ENCODE assay signal across 19 cellular contexts in the genomic region with DNA sequence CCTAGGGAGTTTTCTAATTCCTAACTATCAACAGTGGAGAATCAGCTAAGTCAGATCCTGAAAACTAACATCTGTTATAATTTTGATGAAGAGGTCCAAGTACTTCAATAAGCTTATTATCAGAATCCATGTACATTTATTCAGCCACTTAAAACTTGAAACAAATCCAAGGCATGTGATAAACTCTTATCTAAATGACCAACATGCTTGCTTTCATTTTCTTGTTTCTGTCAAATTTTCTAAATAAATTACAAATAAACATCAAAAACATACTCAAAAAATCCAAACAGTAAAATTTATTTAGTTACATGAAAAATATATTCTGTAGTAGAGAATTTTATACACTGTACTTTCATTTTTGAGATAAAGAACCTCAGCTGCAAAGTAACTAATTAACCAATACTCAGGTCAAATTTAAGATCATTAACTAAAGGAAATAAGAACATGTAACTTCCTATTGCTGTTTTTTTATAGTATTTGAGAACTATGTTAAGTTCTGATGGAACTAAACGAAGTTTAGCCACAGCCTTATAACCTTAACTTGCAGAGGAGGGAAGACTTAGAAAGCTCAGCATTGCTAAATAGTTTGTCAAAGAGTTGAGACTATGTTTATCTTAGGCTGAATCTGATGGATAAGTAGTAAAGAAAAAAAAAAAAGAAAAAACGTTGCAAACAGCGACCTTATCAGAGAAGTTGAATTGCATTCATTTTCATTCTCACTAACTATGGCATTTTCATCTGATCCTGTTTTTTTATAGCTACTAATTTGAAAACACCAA.
DNase-seq lines count a peak whose midpoint lies in the region; ATAC-seq lines count a peak whose summit lies in the region.
"Had no signal": no experiment of that assay in that cellular context is flagged by ENCODE, and none has a peak within 500 bp of the region (broad histone marks: within the 10 kb centered on the region; RNA-seq: fewer than 3 reads in every experiment).

No MANE protein-coding gene starts in this region.

- peak; percentile 61 for ATAC-seq in HG03354 (IDR thresholded peaks at IDR 0.05; ENCODE audit: poor library complexity, severe bottlenecking, unreplicated experiment)
- no peak for ATAC-seq in GM21529 (IDR thresholded peaks at IDR 0.05; ENCODE audit: unreplicated experiment)
- ATAC-seq in GM21526 (IDR thresholded peaks at IDR 0.05; ENCODE audit: low FRiP score, unreplicated experiment) = no peak
- ATAC-seq: CD8-positive, alpha-beta T cell; gastrocnemius medialis; Panc1 had no signal

- no peaks in the 10 kb centered on the region for H3K27me3 ChIP-seq in ACC112 (ENCODE audit: insufficient read depth, low read length)
- H3K27me3 ChIP-seq: gastrocnemius medialis had no signal

- H2AFZ ChIP-seq in ACC112 (ENCODE audit: low read length, unreplicated experiment) = no peak overlapping the region

- H3K36me3 ChIP-seq in ACC112 (ENCODE audit: insufficient read depth, low read length) = 0 out of 2 replicates have a peak, but pooled peaks cover 2% of the 10 kb centered on the region

- H3K4me1 ChIP-seq in ACC112 (ENCODE audit: control insufficient read depth, insufficient read depth, low read length, unreplicated experiment) = no peaks in the 10 kb centered on the region
- H3K4me1 ChIP-seq: gastrocnemius medialis had no signal

- DNase-seq in amniotic epithelial cell (ENCODE audit: low read depth) = peak; percentile 17
- DNase-seq in kidney tubule cell (ENCODE audit: low spot score) = peak; percentile 25
- no peak for DNase-seq in NCI-H345 (lab: John Stamatoyannopoulos, UW)
- no peak for DNase-seq in AG08395 (ENCODE audit: low spot score)
- DNase-seq: activated naive CD4-positive, alpha-beta T cell treated with Interleukin-2 at 50 U/mL for 16 hours; aorta; CD8-positive, alpha-beta T cell; gastrocnemius medialis; HCEC 1CT; KG1; NCI-H1048; NCI-H2107; stimulated activated CD4-positive, alpha-beta T cell treated with anti-CD3 and anti-CD28 coated beads, Interleukin-2, amount 100 ng/mL, for 48 hours had no signal

- no peak overlapping the region for H3K27ac ChIP-seq in ACC112 (ENCODE audit: low read depth, low read length)
- H3K27ac ChIP-seq: gastrocnemius medialis had no signal

- peak overlapping the region; percentile 30; the same call in 1 of the 2 replicates for H3K4me3 ChIP-seq in ACC112 (ENCODE audit: low read depth, low read length)
- H3K4me3 ChIP-seq: gastrocnemius medialis, lung had no signal

- H3K79me2 ChIP-seq in ACC112 (ENCODE audit: control insufficient read depth, insufficient read depth, low read length, unreplicated experiment) = no peaks in the 10 kb centered on the region

Comparison
In these comparisons a context has a peak if more than half of its experiments do, and no peak if none do; other contexts are left out.
1. DNase-seq: peak in amniotic epithelial cell (single experiment) and kidney tubule cell (single experiment); none in NCI-H345 (single experiment) and AG08395 (single experiment).